ENCODE assay signal across 1 cellular context in the genomic region with DNA sequence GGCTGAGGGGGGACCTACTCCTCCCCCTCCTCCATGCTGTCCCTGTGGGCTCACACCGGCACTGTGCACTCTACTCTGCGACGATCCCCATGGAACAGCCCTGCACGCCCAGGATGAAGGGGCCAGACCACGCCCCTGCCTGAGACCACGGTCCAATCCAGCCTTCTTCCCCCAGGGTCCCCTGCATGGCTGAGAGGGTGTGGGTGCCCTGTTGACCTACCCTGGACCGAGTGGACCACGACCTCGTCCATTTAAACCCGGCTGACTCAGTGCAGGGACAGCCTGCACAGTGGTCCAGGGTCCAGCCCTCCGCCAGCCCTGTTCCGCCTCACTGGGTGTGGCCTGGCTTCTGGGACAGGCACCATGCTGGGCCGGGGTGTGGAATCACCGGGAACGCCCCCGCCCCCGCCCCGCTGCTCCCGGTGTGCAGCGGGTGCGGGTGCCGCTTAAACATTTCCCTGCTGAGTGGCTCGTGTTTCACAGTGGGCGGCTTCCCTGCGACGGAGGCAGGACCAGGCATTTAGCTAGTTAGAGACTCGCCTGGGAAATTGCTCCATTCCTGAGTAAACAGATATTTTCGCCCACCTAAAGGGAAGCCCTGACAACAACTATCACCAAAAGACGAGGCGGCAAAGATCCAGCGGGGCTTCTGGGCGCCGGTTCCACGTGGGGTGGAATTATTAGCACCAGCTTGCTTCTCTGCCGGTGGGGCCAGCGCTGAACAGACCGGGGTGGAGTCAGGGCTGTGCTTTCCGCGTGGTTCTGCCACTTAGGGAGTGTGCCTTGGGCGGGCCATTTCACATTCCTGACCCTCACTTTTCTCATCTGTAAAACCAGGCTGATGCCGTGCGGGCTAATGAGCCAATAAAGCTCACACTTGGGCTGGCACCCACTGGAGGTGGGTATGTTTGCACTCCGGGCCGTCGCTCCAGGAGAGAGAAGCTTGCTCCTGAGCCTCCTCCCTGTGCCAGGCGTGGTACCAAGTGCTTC.
TF ChIP-seq lines count a peak whose summit lies in the region.

No MANE protein-coding gene starts in this region.

TF ChIP-seq in SK-N-SH treated with all-trans-retinoic acid at 6 μM for 48 hours, 23 proteins besides CTCF, POLR2A, EP300 and RAD21 (continued from another document):
- TF ChIP-seq TCF4 (CRISPR knock-in tag; IDR thresholded peaks at IDR 0.05; ENCODE audit: borderline replicate concordance) (no peak), GLIS3 (CRISPR knock-in tag; IDR thresholded peaks at IDR 0.05) (no peak), CSRNP3 (CRISPR knock-in tag; IDR thresholded peaks at IDR 0.05) (no peak), ZNF70 (CRISPR knock-in tag; IDR thresholded peaks at IDR 0.05) (no peak), ZFP3 (CRISPR knock-in tag; IDR thresholded peaks at IDR 0.05) (no peak), ARNTL (CRISPR knock-in tag; IDR thresholded peaks at IDR 0.05; ENCODE audit: borderline replicate concordance, low read depth) (no peak)
